8 cellular contexts compared by ENCODE assay signal in the genomic region with DNA sequence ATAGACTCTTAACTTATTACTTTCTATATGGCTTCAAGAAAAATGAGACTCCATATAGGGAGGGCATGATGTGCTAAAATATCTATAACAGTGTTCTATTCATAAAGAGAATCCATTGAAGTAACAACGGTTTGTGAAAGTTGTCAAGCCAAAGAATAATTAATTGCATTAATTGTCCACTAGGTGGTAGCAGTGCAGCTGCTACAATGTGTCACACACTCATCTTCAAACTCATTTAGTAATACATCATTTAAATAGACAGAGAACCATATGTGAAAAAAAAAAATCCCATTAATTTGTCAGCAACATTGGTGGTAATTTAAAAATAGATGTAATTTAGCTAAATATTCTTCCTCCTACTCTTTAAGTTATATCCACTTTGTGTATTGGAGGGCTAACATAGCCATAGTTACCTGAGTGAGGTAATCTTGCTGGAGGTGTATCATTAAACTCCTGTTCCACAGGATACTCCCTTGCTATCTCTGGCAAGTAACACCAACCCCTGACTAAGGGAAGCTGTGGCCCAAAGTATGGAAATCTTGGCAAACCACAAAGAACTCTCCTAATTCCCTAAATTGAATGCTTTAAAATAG. TPM values are rescaled to one million over a fixed set of nuclear protein-coding genes. Genes with fewer than 3 reads are reported as not detected.
DNase-seq lines count a peak whose midpoint lies in the region; ATAC-seq and TF ChIP-seq lines count a peak whose summit lies in the region.

No MANE protein-coding gene starts in this region.

- TF ChIP-seq CTCF in KMS-11 (conservative IDR thresholded peaks at IDR 0.05; ENCODE audit: low read depth, low read length) (peak; percentile 93), fibroblast of pulmonary artery (IDR thresholded peaks at IDR 0.05; ENCODE audit: low read length, missing control alignments) (peak; percentile 67), progenitor cell of endocrine pancreas (IDR thresholded peaks at IDR 0.05; ENCODE audit: unreplicated experiment) (peak; percentile 73)

- H3K27ac Mint-ChIP-seq in activated naive CD8-positive, alpha-beta T cell treated with anti-CD3 and anti-CD28 coated beads, Interleukin-2, amount 50 U/mL, for 24 hours: no peak overlapping the region
- H3K27ac Mint-ChIP-seq in activated naive CD8-positive, alpha-beta T cell treated with anti-CD3 and anti-CD28 coated beads for 36 hours: no peak overlapping the region
- no peak overlapping the region for H3K27ac Mint-ChIP-seq in progenitor cell of endocrine pancreas

- no peak overlapping the region for H3K4me3 Mint-ChIP-seq in activated naive CD8-positive, alpha-beta T cell treated with anti-CD3 and anti-CD28 coated beads, Interleukin-2, amount 50 U/mL, for 24 hours
- H3K4me3 Mint-ChIP-seq in activated naive CD8-positive, alpha-beta T cell treated with anti-CD3 and anti-CD28 coated beads for 36 hours: no peak overlapping the region
- no peak overlapping the region for H3K4me3 Mint-ChIP-seq in progenitor cell of endocrine pancreas (ENCODE audit: low read depth)

- no peak overlapping the region for H3K4me2 ChIP-seq in GM23248 (ENCODE audit: unreplicated experiment)
- H3K4me2 ChIP-seq in KMS-11: no peak overlapping the region

- H3K36me3 Mint-ChIP-seq in activated naive CD8-positive, alpha-beta T cell treated with anti-CD3 and anti-CD28 coated beads, Interleukin-2, amount 50 U/mL, for 24 hours (ENCODE audit: low read depth): no peaks in the 10 kb centered on the region
- no peaks in the 10 kb centered on the region for H3K36me3 Mint-ChIP-seq in activated naive CD8-positive, alpha-beta T cell treated with anti-CD3 and anti-CD28 coated beads for 36 hours
- H3K36me3 Mint-ChIP-seq in progenitor cell of endocrine pancreas (ENCODE audit: insufficient read depth): no peaks in the 10 kb centered on the region

- H3K4me1 Mint-ChIP-seq in activated naive CD8-positive, alpha-beta T cell treated with anti-CD3 and anti-CD28 coated beads, Interleukin-2, amount 50 U/mL, for 24 hours: no peaks in the 10 kb centered on the region
- no peaks in the 10 kb centered on the region for H3K4me1 Mint-ChIP-seq in activated naive CD8-positive, alpha-beta T cell treated with anti-CD3 and anti-CD28 coated beads for 36 hours
- H3K4me1 Mint-ChIP-seq in progenitor cell of endocrine pancreas (ENCODE audit: low read depth): no peaks in the 10 kb centered on the region

- H3K9ac ChIP-seq in GM23248 (no peak overlapping the region), KMS-11 (no peak overlapping the region)

- no peak for DNase-seq in activated naive CD8-positive, alpha-beta T cell treated with anti-CD3 and anti-CD28 coated beads, Interleukin-2, amount 50 U/mL, for 24 hours
- no peak for DNase-seq in activated naive CD8-positive, alpha-beta T cell treated with anti-CD3 and anti-CD28 coated beads for 36 hours
- peak; percentile 63 for DNase-seq in GM23248
- peak; percentile 47 for DNase-seq in SK-N-DZ (ENCODE audit: low spot score)
- DNase-seq in fibroblast of pulmonary artery (ENCODE audit: low read depth): peak; percentile 74
- DNase-seq in progenitor cell of endocrine pancreas (ENCODE audit: low spot score, unreplicated experiment): no peak

- 0 to 6% methylated on average over 1 of the region's 1 CpG for WGBS in GM23248 (ENCODE audit: low coverage in 1 of 2, low lambda C conversion rate in 2 of 2, missing lambda C conversion rate in 2 of 2), 2 experiments

- H2AFZ ChIP-seq in GM23248 (no peak overlapping the region), KMS-11 (ENCODE audit: low read depth) (no peak overlapping the region)

- H3K4me3 ChIP-seq in GM23248: no peak overlapping the region
- H3K4me3 ChIP-seq in KMS-11 (IDR thresholded peaks at IDR 0.05; ENCODE audit: insufficient read depth, low read depth, low read length): no peak overlapping the region
- no peak overlapping the region for H3K4me3 ChIP-seq in fibroblast of pulmonary artery (replicated peaks; ENCODE audit: low read depth, low read length)

- no peaks in the 10 kb centered on the region for H3K4me1 ChIP-seq in GM23248 (ENCODE audit: insufficient read depth)
- H3K4me1 ChIP-seq in KMS-11 (ENCODE audit: low read depth, poor library complexity, severe bottlenecking): no peaks in the 10 kb centered on the region

- H3K27me3 ChIP-seq in GM23248 (replicated peaks; ENCODE audit: insufficient read depth) (no peaks in the 10 kb centered on the region), KMS-11 (ENCODE audit: insufficient read depth, low read depth) (no peaks in the 10 kb centered on the region)

- H3K9me3 Mint-ChIP-seq in activated naive CD8-positive, alpha-beta T cell treated with anti-CD3 and anti-CD28 coated beads, Interleukin-2, amount 50 U/mL, for 24 hours: no peaks in the 10 kb centered on the region
- no peaks in the 10 kb centered on the region for H3K9me3 Mint-ChIP-seq in activated naive CD8-positive, alpha-beta T cell treated with anti-CD3 and anti-CD28 coated beads for 36 hours
- H3K9me3 Mint-ChIP-seq in progenitor cell of endocrine pancreas (ENCODE audit: low read depth): no peaks in the 10 kb centered on the region

- H3F3A ChIP-seq in GM23248 (ENCODE audit: insufficient read depth): no peaks in the 10 kb centered on the region

- ATAC-seq in activated naive CD8-positive, alpha-beta T cell treated with anti-CD3 and anti-CD28 coated beads, Interleukin-2, amount 50 U/mL, for 24 hours: peak; percentile 49
- no peak for ATAC-seq in esophagus mucosa

- H3K27ac ChIP-seq in GM23248 (no peak overlapping the region), KMS-11 (no peak overlapping the region)

- H3K36me3 ChIP-seq in GM23248 (ENCODE audit: low read depth): no peaks in the 10 kb centered on the region
- H3K36me3 ChIP-seq in KMS-11 (ENCODE audit: insufficient read depth): no peaks in the 10 kb centered on the region

- peaks cover 14% of the 10 kb centered on the region for H3K27me3 Mint-ChIP-seq in activated naive CD8-positive, alpha-beta T cell treated with anti-CD3 and anti-CD28 coated beads, Interleukin-2, amount 50 U/mL, for 24 hours
- peaks cover 13% of the 10 kb centered on the region for H3K27me3 Mint-ChIP-seq in activated naive CD8-positive, alpha-beta T cell treated with anti-CD3 and anti-CD28 coated beads for 36 hours
- no peaks in the 10 kb centered on the region for H3K27me3 Mint-ChIP-seq in progenitor cell of endocrine pancreas

- H3K79me2 ChIP-seq in GM23248 (ENCODE audit: insufficient read depth): no peaks in the 10 kb centered on the region
- no peaks in the 10 kb centered on the region for H3K79me2 ChIP-seq in KMS-11 (ENCODE audit: insufficient read depth, low read depth)

- no peaks in the 10 kb centered on the region for H3K9me2 ChIP-seq in GM23248 (ENCODE audit: insufficient read depth)

- H3K9me3 ChIP-seq in GM23248 (ENCODE audit: low read depth): no peaks in the 10 kb centered on the region

- H4K20me1 ChIP-seq in GM23248 (ENCODE audit: insufficient read depth): no peaks in the 10 kb centered on the region
- no peaks in the 10 kb centered on the region for H4K20me1 ChIP-seq in KMS-11 (ENCODE audit: insufficient read depth)

- in situ Hi-C loops in GM23248 (cut with MboI): no loop called here

RNA-seq across cellular contexts. Expression of gene CPA3, which starts 3.7 kb away (rescaled TPM):
- total RNA-seq in activated naive CD8-positive, alpha-beta T cell treated with anti-CD3 and anti-CD28 coated beads for 36 hours: not detected
- total RNA-seq in GM23248 (2014; rRNA removed; shearing (Covaris generic)): not detected in 2 replicates
- not detected in 2 replicates for polyA plus RNA-seq in GM23248 (2016; fragmentation: Nextera tagmentation; extraction: Ambion mirVana)
- 0.82 TPM in 1 of 2 replicates, not detected in the other for polyA plus RNA-seq in SK-N-DZ (2014; cell fraction: cytosol; rRNA removed)
- not detected in 2 replicates for polyA plus RNA-seq in SK-N-DZ (2014; cell fraction: nucleus; rRNA removed)
- total RNA-seq in progenitor cell of endocrine pancreas (not detected in 2 replicates), esophagus mucosa (2.2 TPM)

RNA-seq across cellular contexts. Expression of gene CPB1, which starts 33.8 kb away (rescaled TPM):
- not detected for total RNA-seq in activated naive CD8-positive, alpha-beta T cell treated with anti-CD3 and anti-CD28 coated beads for 36 hours
- not detected in 2 replicates for total RNA-seq in GM23248 (2014; rRNA removed; shearing (Covaris generic))
- polyA plus RNA-seq in GM23248 (2016; fragmentation: Nextera tagmentation; extraction: Ambion mirVana): not detected in 2 replicates
- not detected in 2 replicates for polyA plus RNA-seq in SK-N-DZ (2014; cell fraction: cytosol; rRNA removed)
- not detected in 2 replicates for polyA plus RNA-seq in SK-N-DZ (2014; cell fraction: nucleus; rRNA removed)
- total RNA-seq in progenitor cell of endocrine pancreas (not detected in 2 replicates), esophagus mucosa (not detected)

Comparison
In these comparisons a context has a peak if more than half of its experiments do, and no peak if none do; other contexts are left out.
1. DNase-seq: peak in GM23248 (single experiment), SK-N-DZ (single experiment) and fibroblast of pulmonary artery (single experiment); none in activated naive CD8-positive, alpha-beta T cell treated with anti-CD3 and anti-CD28 coated beads, Interleukin-2, amount 50 U/mL, for 24 hours (single experiment), activated naive CD8-positive, alpha-beta T cell treated with anti-CD3 and anti-CD28 coated beads for 36 hours (single experiment) and progenitor cell of endocrine pancreas (single experiment).
2. Peak in every context shown above with its lines, with median percentiles within 50 percentile points of each other: CTCF ChIP-seq.